Comparison of ENCODE assay signal across 10 cellular contexts in genomic region chr12:11875414-11875935, GRCh38.
A peak's percentile ranks its signal among the peaks of the same experiment; 100 is the strongest.
DNase-seq lines count a peak whose midpoint lies in the region; ATAC-seq and TF ChIP-seq lines count a peak whose summit lies in the region.
"Had no signal": no experiment of that assay in that cellular context is flagged by ENCODE, and none has a peak within 500 bp of the region (broad histone marks: within the 10 kb centered on the region; RNA-seq: fewer than 3 reads in every experiment).

No MANE protein-coding gene starts in this region.

- peak; percentile 59 for DNase-seq in activated CD8-positive, alpha-beta memory T cell treated with anti-CD3 and anti-CD28 coated beads for 24 hours
- DNase-seq in activated CD8-positive, alpha-beta memory T cell treated with anti-CD3 and anti-CD28 coated beads, Interleukin-2, amount 10 ng/mL, durations not matched to agents 7 days and 5 days = no peak
- DNase-seq in dermis blood vessel endothelial cell (peak; percentile 56), GM23248 (no peak), MG63 (no peak)
- DNase-seq in stimulated activated naive CD8-positive, alpha-beta T cell treated with anti-CD3 and anti-CD28 coated beads, Interleukin-15, amount 100 ng/mL, for 72 hours = peak; percentile 20 to 52
- DNase-seq: NCI-H146 had no signal

- no peaks in the 10 kb centered on the region for H3K9me2 ChIP-seq in Loucy (replicated peaks; ENCODE audit: low read depth, low read length)
- H3K9me2 ChIP-seq in GM23248 (ENCODE audit: insufficient read depth) = no peaks in the 10 kb centered on the region

- H3K79me2 ChIP-seq in Loucy (ENCODE audit: insufficient read depth, low read length) (peaks cover 51% of the 10 kb centered on the region), GM23248 (ENCODE audit: insufficient read depth) (peaks cover 30% of the 10 kb centered on the region; the same call in 1 of the 2 replicates)

- peak overlapping the region; percentile 65 for H3K9ac ChIP-seq in Loucy (ENCODE audit: low read depth, low read length, poor library complexity, severe bottlenecking)
- H3K9ac ChIP-seq in GM23248 = no peak overlapping the region

- no peak for ATAC-seq in activated CD8-positive, alpha-beta memory T cell treated with anti-CD3 and anti-CD28 coated beads, Interleukin-2, amount 10 ng/mL, durations not matched to agents 7 days and 5 days
- ATAC-seq in stimulated activated naive CD8-positive, alpha-beta T cell treated with anti-CD3 and anti-CD28 coated beads, Interleukin-15, amount 100 ng/mL, for 72 hours = peak; percentile 99
- no peak for ATAC-seq in HG03378 (IDR thresholded peaks at IDR 0.05; ENCODE audit: unreplicated experiment)

- H3K27ac Mint-ChIP-seq in activated CD8-positive, alpha-beta memory T cell treated with anti-CD3 and anti-CD28 coated beads, Interleukin-2, amount 10 ng/mL, durations not matched to agents 7 days and 5 days = no peak overlapping the region
- no peak overlapping the region for H3K27ac Mint-ChIP-seq in stimulated activated naive CD8-positive, alpha-beta T cell treated with anti-CD3 and anti-CD28 coated beads, Interleukin-15, amount 100 ng/mL, for 72 hours

- H3F3A ChIP-seq in Loucy (ENCODE audit: low read depth) (0 out of 2 replicates have a peak, but pooled peaks cover 6% of the 10 kb centered on the region), GM23248 (ENCODE audit: insufficient read depth) (no peaks in the 10 kb centered on the region; the same call in 1 of the 2 replicates)

- no peak overlapping the region for H3K27ac ChIP-seq in GM23248

- H2AFZ ChIP-seq in Loucy (ENCODE audit: low read length) (no peak overlapping the region), GM23248 (no peak overlapping the region)

- H3K4me1 ChIP-seq in Loucy (ENCODE audit: insufficient read depth, low read length, poor library complexity, severe bottlenecking) (peaks cover 42% of the 10 kb centered on the region), GM23248 (ENCODE audit: insufficient read depth) (peaks cover 15% of the 10 kb centered on the region)

- H3K4me1 Mint-ChIP-seq in activated CD8-positive, alpha-beta memory T cell treated with anti-CD3 and anti-CD28 coated beads, Interleukin-2, amount 10 ng/mL, durations not matched to agents 7 days and 5 days = peaks cover 21% of the 10 kb centered on the region
- H3K4me1 Mint-ChIP-seq in stimulated activated naive CD8-positive, alpha-beta T cell treated with anti-CD3 and anti-CD28 coated beads, Interleukin-15, amount 100 ng/mL, for 72 hours = peaks cover 46% of the 10 kb centered on the region

- H3K4me2 ChIP-seq in Loucy (ENCODE audit: low read depth, low read length, poor library complexity, severe bottlenecking) (peak overlapping the region; percentile 55), GM23248 (ENCODE audit: unreplicated experiment) (no peak overlapping the region)

- no peak overlapping the region for H3K4me3 Mint-ChIP-seq in activated CD8-positive, alpha-beta memory T cell treated with anti-CD3 and anti-CD28 coated beads, Interleukin-2, amount 10 ng/mL, durations not matched to agents 7 days and 5 days
- peak overlapping the region; percentile 4 to 61 for H3K4me3 Mint-ChIP-seq in stimulated activated naive CD8-positive, alpha-beta T cell treated with anti-CD3 and anti-CD28 coated beads, Interleukin-15, amount 100 ng/mL, for 72 hours
- H3K4me3 Mint-ChIP-seq: neural crest cell had no signal

- no peaks in the 10 kb centered on the region for H3K9me3 Mint-ChIP-seq in activated CD8-positive, alpha-beta memory T cell treated with anti-CD3 and anti-CD28 coated beads, Interleukin-2, amount 10 ng/mL, durations not matched to agents 7 days and 5 days (ENCODE audit: low read depth)
- H3K9me3 Mint-ChIP-seq in stimulated activated naive CD8-positive, alpha-beta T cell treated with anti-CD3 and anti-CD28 coated beads, Interleukin-15, amount 100 ng/mL, for 72 hours = no peaks in the 10 kb centered on the region
- H3K9me3 Mint-ChIP-seq: neural crest cell had no signal

- in situ Hi-C loops in GM23248 (cut with MboI) = no loop called here

- no peak for TF ChIP-seq CTCF in Loucy (conservative IDR thresholded peaks at IDR 0.05; ENCODE audit: low read length)

- WGBS in GM23248 (ENCODE audit: low coverage in 1 of 2, low lambda C conversion rate in 2 of 2, missing lambda C conversion rate in 2 of 2), 2 experiments = 93 to 98% methylated on average over 3 of the region's 3 CpGs

- H3K4me3 ChIP-seq in Loucy (ENCODE audit: low read length, poor library complexity, severe bottlenecking) = peak overlapping the region; percentile 11
- H3K4me3 ChIP-seq in GM23248 = no peak overlapping the region
- H3K4me3 ChIP-seq in MG63 = no peak overlapping the region

- no peaks in the 10 kb centered on the region for H4K20me1 ChIP-seq in Loucy (ENCODE audit: insufficient read depth, low read length, poor library complexity, severe bottlenecking)
- no peaks in the 10 kb centered on the region for H4K20me1 ChIP-seq in GM23248 (ENCODE audit: insufficient read depth)

- CTCF ChIA-PET in activated CD8-positive, alpha-beta memory T cell treated with anti-CD3 and anti-CD28 coated beads, Interleukin-2, amount 10 ng/mL, durations not matched to agents 7 days and 5 days (lab: Charles Lee) = interaction anchor here (0.6 kb wide), 1 partner anchor 10 kb away, joined by 3 read pairs; no protein-coding TSS in a partner anchor

- H3K36me3 Mint-ChIP-seq in activated CD8-positive, alpha-beta memory T cell treated with anti-CD3 and anti-CD28 coated beads, Interleukin-2, amount 10 ng/mL, durations not matched to agents 7 days and 5 days = peaks cover 37% of the 10 kb centered on the region

- H3K27me3 ChIP-seq in Loucy (ENCODE audit: insufficient read depth, low read length, poor library complexity, severe bottlenecking) = no peaks in the 10 kb centered on the region
- no peaks in the 10 kb centered on the region for H3K27me3 ChIP-seq in GM23248 (replicated peaks; ENCODE audit: insufficient read depth)
- no peaks in the 10 kb centered on the region for H3K27me3 ChIP-seq in MG63

- no peaks in the 10 kb centered on the region for H3K9me3 ChIP-seq in Loucy (ENCODE audit: insufficient read depth, low read depth, low read length)
- H3K9me3 ChIP-seq in GM23248 (ENCODE audit: low read depth) = no peaks in the 10 kb centered on the region
- H3K9me3 ChIP-seq in MG63 = no peaks in the 10 kb centered on the region

- H3K36me3 ChIP-seq in Loucy (ENCODE audit: insufficient read depth, low read length) = peaks cover 69% of the 10 kb centered on the region; the same call in 1 of the 2 replicates
- peaks cover under 1% of the 10 kb centered on the region; the same call in 1 of the 2 replicates for H3K36me3 ChIP-seq in GM23248 (ENCODE audit: low read depth)
- H3K36me3 ChIP-seq in MG63 = no peaks in the 10 kb centered on the region; the same call in 1 of the 2 replicates

- H3K27me3 Mint-ChIP-seq in activated CD8-positive, alpha-beta memory T cell treated with anti-CD3 and anti-CD28 coated beads, Interleukin-2, amount 10 ng/mL, durations not matched to agents 7 days and 5 days = no peaks in the 10 kb centered on the region
- no peaks in the 10 kb centered on the region for H3K27me3 Mint-ChIP-seq in stimulated activated naive CD8-positive, alpha-beta T cell treated with anti-CD3 and anti-CD28 coated beads, Interleukin-15, amount 100 ng/mL, for 72 hours

Comparison
In these comparisons a context has a peak if more than half of its experiments do, and no peak if none do; other contexts are left out.
1. DNase-seq: peak in activated CD8-positive, alpha-beta memory T cell treated with anti-CD3 and anti-CD28 coated beads for 24 hours (single experiment), dermis blood vessel endothelial cell (single experiment) and stimulated activated naive CD8-positive, alpha-beta T cell treated with anti-CD3 and anti-CD28 coated beads, Interleukin-15, amount 100 ng/mL, for 72 hours (2 of 2); none in activated CD8-positive, alpha-beta memory T cell treated with anti-CD3 and anti-CD28 coated beads, Interleukin-2, amount 10 ng/mL, durations not matched to agents 7 days and 5 days (single experiment), GM23248 (single experiment) and MG63 (single experiment).